Comparison of ENCODE assay signal across 8 cellular contexts in the genomic region with DNA sequence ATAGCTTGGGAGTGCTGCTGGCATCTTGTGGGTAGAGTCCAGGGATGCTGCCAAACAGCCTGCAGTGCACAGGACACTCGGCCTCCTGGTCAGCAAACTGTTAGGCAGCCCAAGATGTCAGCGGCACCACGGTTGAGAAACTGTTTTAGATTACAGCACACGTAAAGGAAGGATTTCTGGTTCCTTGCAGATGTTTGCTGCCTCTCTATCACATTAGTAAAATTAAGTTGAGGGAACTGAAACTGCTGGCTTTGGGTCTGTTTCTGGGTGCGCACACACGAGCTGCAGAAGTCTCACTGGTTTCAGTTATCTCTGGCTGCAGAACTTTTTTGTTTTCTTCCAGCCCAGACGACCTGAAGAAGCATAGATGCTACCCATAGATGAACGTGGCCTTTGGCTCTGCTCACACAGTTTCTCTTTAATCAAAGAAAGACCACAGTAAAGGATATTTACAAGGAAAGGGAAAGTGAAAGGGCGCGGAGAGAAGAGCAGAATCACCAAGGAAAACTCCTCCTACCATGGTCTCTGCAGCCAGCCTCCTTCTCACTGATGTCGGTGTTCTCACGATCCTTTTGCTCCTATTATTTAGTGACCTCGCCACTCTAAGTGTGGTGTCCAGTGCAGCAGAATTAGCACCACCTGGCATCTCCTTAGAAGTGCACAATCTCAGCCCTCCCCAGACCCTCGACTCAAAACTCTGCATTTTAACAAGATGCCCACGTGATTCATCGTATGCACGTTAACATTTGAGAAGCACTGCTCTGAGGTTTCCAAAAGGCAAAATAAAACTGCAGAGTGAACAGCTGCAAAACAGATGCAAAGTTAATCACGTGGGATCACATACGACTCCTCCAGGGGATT. TPM values are rescaled to one million over a fixed set of nuclear protein-coding genes. Genes with fewer than 3 reads are reported as not detected.
DNase-seq lines count a peak whose midpoint lies in the region; ATAC-seq and TF ChIP-seq lines count a peak whose summit lies in the region.

No MANE protein-coding gene starts in this region.

- in situ Hi-C loops in GM13976 (cut with MboI; ENCODE audit: low sequenced_read_pairs, unreplicated experiment): no loop called here

- peaks cover 7 to 8% of the 10 kb centered on the region in 2 donors for H3K9me3 Mint-ChIP-seq in stimulated activated naive CD8-positive, alpha-beta T cell treated with anti-CD3 and anti-CD28 coated beads, Interleukin-15, amount 100 ng/mL, for 72 hours

- TF ChIP-seq CTCF in GM13976 (IDR thresholded peaks at IDR 0.05; ENCODE audit: borderline replicate concordance, control extremely low read depth, extremely low read depth, insufficient read depth, missing control alignments): no peak

- H3K27me3 Mint-ChIP-seq in stimulated activated naive CD8-positive, alpha-beta T cell treated with anti-CD3 and anti-CD28 coated beads, Interleukin-15, amount 100 ng/mL, for 72 hours: no peaks in the 10 kb centered on the region

- peak overlapping the region; percentile 87 to 94 for H3K4me3 Mint-ChIP-seq in stimulated activated naive CD8-positive, alpha-beta T cell treated with anti-CD3 and anti-CD28 coated beads, Interleukin-15, amount 100 ng/mL, for 72 hours

- ATAC-seq in GM21717 (IDR thresholded peaks at IDR 0.05; ENCODE audit: unreplicated experiment): peak; percentile 55
- ATAC-seq in stimulated activated naive CD8-positive, alpha-beta T cell treated with anti-CD3 and anti-CD28 coated beads, Interleukin-15, amount 100 ng/mL, for 72 hours: peak; percentile 10

- peak; percentile 72 for DNase-seq in GM13976 (ENCODE audit: low spot score)
- peak; percentile 95 for DNase-seq in LHCN-M2 (ENCODE audit: low read depth)
- DNase-seq in activated naive CD4-positive, alpha-beta T cell treated with anti-CD3 and anti-CD28 coated beads, Interleukin-2, amount 50 U/mL, for 16 hours: peak; percentile 23
- DNase-seq in iris pigment epithelial cell (ENCODE audit: low read depth): peak; percentile 64
- DNase-seq in stimulated activated naive CD8-positive, alpha-beta T cell treated with anti-CD3 and anti-CD28 coated beads, Interleukin-15, amount 100 ng/mL, for 72 hours: peak; percentile 24 to 41
- DNase-seq in NCI-H1436 (lab: John Stamatoyannopoulos, UW): no peak
- no peak for DNase-seq in NCI-H2029 treated with DMSO at 0.1 percent for 48 hours (lab: John Stamatoyannopoulos, UW)

- peaks cover 55% of the 10 kb centered on the region for H3K4me1 Mint-ChIP-seq in stimulated activated naive CD8-positive, alpha-beta T cell treated with anti-CD3 and anti-CD28 coated beads, Interleukin-15, amount 100 ng/mL, for 72 hours

- peak overlapping the region; percentile 83 to 97 for H3K27ac Mint-ChIP-seq in stimulated activated naive CD8-positive, alpha-beta T cell treated with anti-CD3 and anti-CD28 coated beads, Interleukin-15, amount 100 ng/mL, for 72 hours

RNA-seq across cellular contexts. Expression of a gene that starts 50.6 kb away (rescaled TPM):
- total RNA-seq in LHCN-M2 (2014; rRNA removed): 35.4 and 55.3 TPM in 2 replicates
- polyA plus RNA-seq in LHCN-M2 (2012): 15.8 TPM

Comparison
In these comparisons a context has a peak if more than half of its experiments do, and no peak if none do; other contexts are left out.
1. DNase-seq: peak in GM13976 (single experiment), LHCN-M2 (single experiment), activated naive CD4-positive, alpha-beta T cell treated with anti-CD3 and anti-CD28 coated beads, Interleukin-2, amount 50 U/mL, for 16 hours (single experiment), iris pigment epithelial cell (single experiment) and stimulated activated naive CD8-positive, alpha-beta T cell treated with anti-CD3 and anti-CD28 coated beads, Interleukin-15, amount 100 ng/mL, for 72 hours (2 of 2); none in NCI-H1436 (single experiment) and NCI-H2029 treated with DMSO at 0.1 percent for 48 hours (single experiment).